Comparison of ENCODE assay signal across 8 cellular contexts in the genomic region with DNA sequence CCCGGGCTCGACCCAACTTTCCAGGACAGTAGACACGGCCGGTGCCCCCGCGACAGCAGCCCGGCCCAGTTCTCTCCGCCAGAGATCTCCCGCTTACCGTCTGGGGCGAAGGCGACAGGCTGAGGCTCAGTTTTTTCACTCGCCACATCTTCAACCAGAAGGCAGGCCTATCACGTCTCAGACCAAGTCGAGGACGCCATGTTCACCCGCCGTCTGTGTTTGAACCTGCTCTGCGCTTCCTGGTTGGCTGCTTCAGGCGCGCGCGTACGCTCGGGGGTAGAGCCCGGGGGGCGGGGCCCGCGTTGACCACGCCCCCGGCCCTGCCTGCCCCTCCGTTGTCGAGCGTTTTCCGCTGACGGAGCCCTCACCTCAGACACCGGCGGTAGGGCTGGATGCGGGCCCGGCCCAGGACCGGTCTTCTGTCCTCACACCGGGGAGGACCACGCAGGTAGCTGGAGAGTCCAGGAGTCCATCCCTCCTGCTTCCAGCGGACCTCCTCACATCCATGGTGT. TPM values are rescaled to one million over a fixed set of nuclear protein-coding genes. Genes with fewer than 3 reads are reported as not detected.
A peak's percentile ranks its signal among the peaks of the same experiment; 100 is the strongest.
DNase-seq lines count a peak whose midpoint lies in the region; ATAC-seq and TF ChIP-seq lines count a peak whose summit lies in the region.

A gene with protein sequence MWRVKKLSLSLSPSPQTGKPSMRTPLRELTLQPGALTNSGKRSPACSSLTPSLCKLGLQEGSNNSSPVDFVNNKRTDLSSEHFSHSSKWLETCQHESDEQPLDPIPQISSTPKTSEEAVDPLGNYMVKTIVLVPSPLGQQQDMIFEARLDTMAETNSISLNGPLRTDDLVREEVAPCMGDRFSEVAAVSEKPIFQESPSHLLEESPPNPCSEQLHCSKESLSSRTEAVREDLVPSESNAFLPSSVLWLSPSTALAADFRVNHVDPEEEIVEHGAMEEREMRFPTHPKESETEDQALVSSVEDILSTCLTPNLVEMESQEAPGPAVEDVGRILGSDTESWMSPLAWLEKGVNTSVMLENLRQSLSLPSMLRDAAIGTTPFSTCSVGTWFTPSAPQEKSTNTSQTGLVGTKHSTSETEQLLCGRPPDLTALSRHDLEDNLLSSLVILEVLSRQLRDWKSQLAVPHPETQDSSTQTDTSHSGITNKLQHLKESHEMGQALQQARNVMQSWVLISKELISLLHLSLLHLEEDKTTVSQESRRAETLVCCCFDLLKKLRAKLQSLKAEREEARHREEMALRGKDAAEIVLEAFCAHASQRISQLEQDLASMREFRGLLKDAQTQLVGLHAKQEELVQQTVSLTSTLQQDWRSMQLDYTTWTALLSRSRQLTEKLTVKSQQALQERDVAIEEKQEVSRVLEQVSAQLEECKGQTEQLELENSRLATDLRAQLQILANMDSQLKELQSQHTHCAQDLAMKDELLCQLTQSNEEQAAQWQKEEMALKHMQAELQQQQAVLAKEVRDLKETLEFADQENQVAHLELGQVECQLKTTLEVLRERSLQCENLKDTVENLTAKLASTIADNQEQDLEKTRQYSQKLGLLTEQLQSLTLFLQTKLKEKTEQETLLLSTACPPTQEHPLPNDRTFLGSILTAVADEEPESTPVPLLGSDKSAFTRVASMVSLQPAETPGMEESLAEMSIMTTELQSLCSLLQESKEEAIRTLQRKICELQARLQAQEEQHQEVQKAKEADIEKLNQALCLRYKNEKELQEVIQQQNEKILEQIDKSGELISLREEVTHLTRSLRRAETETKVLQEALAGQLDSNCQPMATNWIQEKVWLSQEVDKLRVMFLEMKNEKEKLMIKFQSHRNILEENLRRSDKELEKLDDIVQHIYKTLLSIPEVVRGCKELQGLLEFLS (minus strand): TSS at position 227 of the 512 bp plus-strand sequence. CDS start 79 bp downstream, at position 148.

- peaks cover 5% of the 10 kb centered on the region for H3K4me1 ChIP-seq in RWPE2 (ENCODE audit: insufficient read depth, poor library complexity, severe bottlenecking)

- no peaks in the 10 kb centered on the region for H3K9me3 Mint-ChIP-seq in activated T-helper 2 cell treated with anti-CD3 and anti-CD28 coated beads, Interferon-gamma antibody, Interleukin-2, Interleukin-4, amounts not matched to agents 10 μg/mL and 5 μg/mL and 100 μg/mL, durations not matched to agents 14 hours and 24 hours and 36 hours
- H3K9me3 Mint-ChIP-seq in naive thymus-derived CD8-positive, alpha-beta T cell = no peaks in the 10 kb centered on the region
- H3K9me3 Mint-ChIP-seq in stimulated activated naive B cell treated with anti-CD40 and anti-IgM and Interleukin-4, amounts not matched to agents 10 μg/mL and 1 μg/mL and 100 μg/mL, for 72 hours = no peaks in the 10 kb centered on the region

- peak within 1 kb of the TSS; percentile 68 for H3K27ac ChIP-seq in RWPE2 (ENCODE audit: poor library complexity, severe bottlenecking)

- no peak for TF ChIP-seq CTCF in RWPE2 (IDR thresholded peaks at IDR 0.05; ENCODE audit: poor library complexity, severe bottlenecking)
- no peak for TF ChIP-seq CTCF in fibroblast of mammary gland (conservative IDR thresholded peaks at IDR 0.05; ENCODE audit: control insufficient read depth, insufficient read depth, low read depth, low read length)

- H3K9me3 ChIP-seq in RWPE2 (ENCODE audit: severe bottlenecking) = no peaks in the 10 kb centered on the region

- H3K4me3 Mint-ChIP-seq in activated T-helper 2 cell treated with anti-CD3 and anti-CD28 coated beads, Interferon-gamma antibody, Interleukin-2, Interleukin-4, amounts not matched to agents 10 μg/mL and 5 μg/mL and 100 μg/mL, durations not matched to agents 14 hours and 24 hours and 36 hours (ENCODE audit: low read depth) = peak within 1 kb of the TSS; percentile 87
- peak within 1 kb of the TSS; percentile 89 to 99 (median 95) for H3K4me3 Mint-ChIP-seq in naive thymus-derived CD8-positive, alpha-beta T cell
- peak within 1 kb of the TSS; percentile 91 to 97 for H3K4me3 Mint-ChIP-seq in stimulated activated naive B cell treated with anti-CD40 and anti-IgM and Interleukin-4, amounts not matched to agents 10 μg/mL and 1 μg/mL and 100 μg/mL, for 72 hours

- peak; percentile 94 for DNase-seq in EH (ENCODE audit: low read depth)
- DNase-seq in H4 (ENCODE audit: low spot score) = peak; percentile 89
- peak; percentile 95 for DNase-seq in LoVo (ENCODE audit: low spot score)
- DNase-seq in RWPE2 (ENCODE audit: low spot score) = peak; percentile 93
- peak; percentile 95 for DNase-seq in activated T-helper 2 cell treated with anti-CD3 and anti-CD28 coated beads, Interferon-gamma antibody, Interleukin-2, Interleukin-4, amounts not matched to agents 10 μg/mL and 5 μg/mL and 100 μg/mL, durations not matched to agents 14 hours and 24 hours and 36 hours (ENCODE audit: low spot score)
- DNase-seq in fibroblast of mammary gland (ENCODE audit: low read depth) = peak; percentile 88
- peak; percentile 90 to 97 (median 94) for DNase-seq in naive thymus-derived CD8-positive, alpha-beta T cell
- peak; percentile 92 for DNase-seq in stimulated activated naive B cell treated with anti-CD40 and anti-IgM and Interleukin-4, amounts not matched to agents 10 μg/mL and 1 μg/mL and 100 μg/mL, for 72 hours

- H3K4me1 Mint-ChIP-seq in activated T-helper 2 cell treated with anti-CD3 and anti-CD28 coated beads, Interferon-gamma antibody, Interleukin-2, Interleukin-4, amounts not matched to agents 10 μg/mL and 5 μg/mL and 100 μg/mL, durations not matched to agents 14 hours and 24 hours and 36 hours (ENCODE audit: low read depth) = peaks cover 17% of the 10 kb centered on the region
- H3K4me1 Mint-ChIP-seq in naive thymus-derived CD8-positive, alpha-beta T cell = peaks cover 14 to 27% (median 23%) of the 10 kb centered on the region in 4 donors
- peaks cover 16 to 31% of the 10 kb centered on the region in 2 donors for H3K4me1 Mint-ChIP-seq in stimulated activated naive B cell treated with anti-CD40 and anti-IgM and Interleukin-4, amounts not matched to agents 10 μg/mL and 1 μg/mL and 100 μg/mL, for 72 hours

- H3K36me3 Mint-ChIP-seq in activated T-helper 2 cell treated with anti-CD3 and anti-CD28 coated beads, Interferon-gamma antibody, Interleukin-2, Interleukin-4, amounts not matched to agents 10 μg/mL and 5 μg/mL and 100 μg/mL, durations not matched to agents 14 hours and 24 hours and 36 hours (ENCODE audit: low read depth) = peaks cover 27% of the 10 kb centered on the region
- no peaks in the 10 kb centered on the region for H3K36me3 Mint-ChIP-seq in naive thymus-derived CD8-positive, alpha-beta T cell
- peaks cover 0 to 13% of the 10 kb centered on the region in 2 donors for H3K36me3 Mint-ChIP-seq in stimulated activated naive B cell treated with anti-CD40 and anti-IgM and Interleukin-4, amounts not matched to agents 10 μg/mL and 1 μg/mL and 100 μg/mL, for 72 hours

- POLR2A ChIA-PET in naive thymus-derived CD8-positive, alpha-beta T cell (lab: Charles Lee) = interaction anchor here (0.5 to 3.0 kb wide), 16 partner anchors 10 to 353 kb away, joined by 3 to 42 read pairs (median 4); partner anchors contain the start of genes ALDOC, BLTP2, PHF12 and PIGS

- intact Hi-C loops in activated T-helper 2 cell treated with anti-CD3 and anti-CD28 coated beads, Interferon-gamma antibody, Interleukin-2, Interleukin-4, amounts not matched to agents 10 μg/mL and 5 μg/mL and 100 μg/mL, durations not matched to agents 14 hours and 24 hours and 36 hours (cut with micrococcal nuclease) = loop anchor here (1.0 to 2.0 kb wide), 4 partner anchors 23 to 46 kb away; partner anchors contain the start of genes ALDOC, BLTP2, PIGS and UNC119

- H3K36me3 ChIP-seq in RWPE2 (ENCODE audit: low read depth) = peaks cover 28% of the 10 kb centered on the region

- H3K4me3 ChIP-seq in RWPE2 (ENCODE audit: severe bottlenecking) = peak within 1 kb of the TSS; percentile 61
- H3K4me3 ChIP-seq in fibroblast of mammary gland (ENCODE audit: control insufficient read depth, low read depth, low read length) = peak within 1 kb of the TSS; percentile 89

- peak within 1 kb of the TSS; percentile 98 for H3K27ac Mint-ChIP-seq in activated T-helper 2 cell treated with anti-CD3 and anti-CD28 coated beads, Interferon-gamma antibody, Interleukin-2, Interleukin-4, amounts not matched to agents 10 μg/mL and 5 μg/mL and 100 μg/mL, durations not matched to agents 14 hours and 24 hours and 36 hours
- peak within 1 kb of the TSS; percentile 94 to 100 (median 96) for H3K27ac Mint-ChIP-seq in naive thymus-derived CD8-positive, alpha-beta T cell
- peak within 1 kb of the TSS; percentile 95 for H3K27ac Mint-ChIP-seq in stimulated activated naive B cell treated with anti-CD40 and anti-IgM and Interleukin-4, amounts not matched to agents 10 μg/mL and 1 μg/mL and 100 μg/mL, for 72 hours

- H3K27me3 ChIP-seq in RWPE2 (ENCODE audit: insufficient read depth, poor library complexity, severe bottlenecking) = no peaks in the 10 kb centered on the region

- ATAC-seq in RWPE2 (ENCODE audit: low read depth) = peak; percentile 86
- peak; percentile 93 to 94 for ATAC-seq in naive thymus-derived CD8-positive, alpha-beta T cell
- ATAC-seq in stimulated activated naive B cell treated with anti-CD40 and anti-IgM and Interleukin-4, amounts not matched to agents 10 μg/mL and 1 μg/mL and 100 μg/mL, for 72 hours (replicated peaks) = peak; percentile 89 to 94

- no peaks in the 10 kb centered on the region for H3K27me3 Mint-ChIP-seq in activated T-helper 2 cell treated with anti-CD3 and anti-CD28 coated beads, Interferon-gamma antibody, Interleukin-2, Interleukin-4, amounts not matched to agents 10 μg/mL and 5 μg/mL and 100 μg/mL, durations not matched to agents 14 hours and 24 hours and 36 hours (ENCODE audit: low read depth)
- no peaks in the 10 kb centered on the region for H3K27me3 Mint-ChIP-seq in naive thymus-derived CD8-positive, alpha-beta T cell
- no peaks in the 10 kb centered on the region for H3K27me3 Mint-ChIP-seq in stimulated activated naive B cell treated with anti-CD40 and anti-IgM and Interleukin-4, amounts not matched to agents 10 μg/mL and 1 μg/mL and 100 μg/mL, for 72 hours

RNA-seq across cellular contexts. Expression of the gene that starts here (rescaled TPM):
- total RNA-seq in H4 (2014; rRNA removed; shearing (Covaris generic)) = 72.2 and 80.2 TPM in 2 replicates
- total RNA-seq in activated T-helper 2 cell treated with anti-CD3 and anti-CD28 coated beads, Interferon-gamma antibody, Interleukin-2, Interleukin-4, amounts not matched to agents 10 μg/mL and 5 μg/mL and 100 μg/mL, durations not matched to agents 14 hours and 24 hours and 36 hours = 92.5 and 98.8 TPM in 2 replicates
- total RNA-seq in naive thymus-derived CD8-positive, alpha-beta T cell = 10 to 100 TPM; 10.6 to 11.2 TPM
- 1 to 10 TPM in 1 of 3 donors, under 1 TPM in 2; 0.40 to 2.7 (median 0.81) TPM for polyA plus RNA-seq in naive thymus-derived CD8-positive, alpha-beta T cell

Comparison
In these comparisons a context has a peak if more than half of its experiments do, and no peak if none do; other contexts are left out.
1. Peak in every context shown above with its lines: DNase-seq, ATAC-seq, H3K4me3 ChIP-seq and H3K27ac ChIP-seq.